15 cellular contexts compared by ENCODE assay signal in genomic region chr14:104419865-104420458, GRCh38.
"Had no signal": no experiment of that assay in that cellular context is flagged by ENCODE, and none has a peak within 500 bp of the region (broad histone marks: within the 10 kb centered on the region; RNA-seq: fewer than 3 reads in every experiment).

No MANE protein-coding gene starts in this region.

- H3K4me3 ChIP-seq: adrenal gland, right atrium auricular region had no signal

- H3K36me3 Mint-ChIP-seq: mesothelial cell of epicardium had no signal

- H3K4me3 Mint-ChIP-seq: activated CD4-positive, alpha-beta T cell treated with anti-CD3 and anti-CD28 coated beads for 36 hours; mesothelial cell of epicardium had no signal

- DNase-seq: activated CD4-positive, alpha-beta T cell treated with anti-CD3 and anti-CD28 coated beads for 36 hours; activated naive CD4-positive, alpha-beta T cell treated with anti-CD3 and anti-CD28 coated beads, Interleukin-2, amount 50 U/mL, for 16 hours; activated T-cell treated with anti-CD3 and anti-CD28 coated beads for 4 hours; caudate nucleus; cortex of kidney; effector memory CD4-positive, alpha-beta T cell; kidney glomerular epithelial cell; stimulated activated naive CD4-positive, alpha-beta T cell treated with Interleukin-2 at 50 U/mL for 16 hours; trophoblast cell; WERI-Rb-1 had no signal

- H3K27me3 ChIP-seq: adrenal gland, right atrium auricular region had no signal

- H3K36me3 ChIP-seq: adrenal gland, right atrium auricular region, WERI-Rb-1 had no signal

- H3K4me1 ChIP-seq: adrenal gland had no signal

- H3K27ac ChIP-seq: adrenal gland, epithelial cell of prostate, right atrium auricular region, WERI-Rb-1 had no signal

- H3K9me3 ChIP-seq: adrenal gland, right atrium auricular region had no signal

- H3K9me3 Mint-ChIP-seq: activated T-helper 2 cell treated with anti-CD3 and anti-CD28 coated beads, Interferon-gamma antibody, Interleukin-2, Interleukin-4, amounts not matched to agents 10 μg/mL and 5 μg/mL and 100 μg/mL, durations not matched to agents 14 hours and 24 hours and 36 hours; mesothelial cell of epicardium had no signal

- H3K27ac Mint-ChIP-seq: activated CD4-positive, alpha-beta T cell treated with anti-CD3 and anti-CD28 coated beads for 36 hours; activated T-helper 2 cell treated with anti-CD3 and anti-CD28 coated beads, Interferon-gamma antibody, Interleukin-2, Interleukin-4, amounts not matched to agents 10 μg/mL and 5 μg/mL and 100 μg/mL, durations not matched to agents 14 hours and 24 hours and 36 hours; mesothelial cell of epicardium had no signal

- ATAC-seq: activated CD4-positive, alpha-beta T cell treated with anti-CD3 and anti-CD28 coated beads for 36 hours had no signal
